In the genomic region with DNA sequence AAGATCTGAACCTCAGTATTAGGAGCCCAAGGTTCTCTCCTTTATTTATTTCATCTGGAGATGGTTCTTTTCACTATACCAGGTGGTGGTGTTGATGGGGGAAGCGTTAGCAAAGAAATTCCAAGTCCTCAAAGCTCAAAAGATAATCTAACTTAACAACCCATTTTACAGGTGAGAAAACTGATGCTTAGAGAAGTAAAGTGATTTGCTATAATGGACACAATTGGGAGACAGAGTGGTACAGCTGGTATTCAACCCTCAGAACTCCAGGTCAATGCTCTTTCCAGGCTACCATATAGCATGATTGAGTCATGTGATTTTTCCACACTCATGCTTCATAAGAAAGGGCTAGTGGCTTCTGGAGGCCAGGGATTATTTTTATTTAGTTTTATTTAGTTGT, we compare ENCODE assay signal across 35 cellular contexts. TPM values are rescaled to one million over a fixed set of nuclear protein-coding genes. Genes with fewer than 3 reads are reported as not detected.
"Had no signal": no experiment of that assay in that cellular context is flagged by ENCODE, and none has a peak within 500 bp of the region (broad histone marks: within the 10 kb centered on the region; RNA-seq: fewer than 3 reads in every experiment).

No MANE protein-coding gene starts in this region.

- H3K4me1 ChIP-seq: adrenal gland, body of pancreas, esophagus muscularis mucosa, gastrocnemius medialis had no signal

- H3K36me3 Mint-ChIP-seq: activated CD4-positive, alpha-beta memory T cell treated with anti-CD3 and anti-CD28 coated beads for 36 hours; activated CD8-positive, alpha-beta memory T cell treated with anti-CD3 and anti-CD28 coated beads, Interleukin-2, amount 10 ng/mL, durations not matched to agents 7 days and 5 days; activated naive CD4-positive, alpha-beta T cell treated with anti-CD3 and anti-CD28 coated beads, Interleukin-2, amount 50 U/mL, for 24 hours; activated naive CD8-positive, alpha-beta T cell treated with anti-CD3 and anti-CD28 coated beads for 36 hours had no signal

- H3K9me3 ChIP-seq: adrenal gland, body of pancreas, esophagus muscularis mucosa, gastrocnemius medialis had no signal

- DNase-seq: activated CD4-positive, alpha-beta memory T cell treated with anti-CD3 and anti-CD28 coated beads for 36 hours; activated CD4-positive, alpha-beta T cell treated with anti-CD3 and anti-CD28 coated beads for 36 hours; activated CD4-positive, alpha-beta T cell treated with anti-CD3 and anti-CD28 coated beads, Interleukin-2, amount 10 ng/mL, durations not matched to agents 24 days and 14 days; activated CD4-positive, CD25-positive, alpha-beta regulatory T cell; activated CD4-positive, CD25-positive, alpha-beta regulatory T cell treated with anti-CD3 and anti-CD28 coated beads, Interleukin-2, amount 50 U/mL, for 72 hours; activated CD8-positive, alpha-beta memory T cell treated with anti-CD3 and anti-CD28 coated beads, Interleukin-2, amount 10 ng/mL, durations not matched to agents 7 days and 5 days; activated CD8-positive, alpha-beta memory T cell treated with anti-CD3 and anti-CD28 coated beads, Interleukin-2, amount 50 U/mL, for 4 hours; activated CD8-positive, alpha-beta T cell treated with anti-CD3 and anti-CD28 coated beads, Interleukin-2, amount 10 ng/mL, durations not matched to agents 7 days and 5 days; activated effector memory CD4-positive, alpha-beta T cell treated with anti-CD3 and anti-CD28 coated beads, Interleukin-2, amount 50 U/mL, for 16 hours; activated naive CD4-positive, alpha-beta T cell treated with anti-CD3 and anti-CD28 coated beads for 36 hours; activated naive CD8-positive, alpha-beta T cell treated with anti-CD3 and anti-CD28 coated beads for 36 hours; activated naive CD8-positive, alpha-beta T cell treated with anti-CD3 and anti-CD28 coated beads, Interleukin-2, amount 50 U/mL, for 24 hours; activated T-cell treated with anti-CD3 and anti-CD28 coated beads, Interleukin-2, amount 50 U/mL, for 1 hour; activated T-cell treated with anti-CD3 and anti-CD28 coated beads, Interleukin-2, amount 50 U/mL, for 48 hours; adrenal gland; amygdala; aorta; body of pancreas; caudate nucleus; cortex of kidney; dermis blood vessel endothelial cell; effector CD4-positive, alpha-beta T cell; effector memory CD8-positive, alpha-beta T cell; erythroblast; gastrocnemius medialis; glutamatergic neuron had no signal

- H3K4me3 Mint-ChIP-seq: activated CD4-positive, alpha-beta memory T cell treated with anti-CD3 and anti-CD28 coated beads for 36 hours; activated CD4-positive, alpha-beta T cell treated with anti-CD3 and anti-CD28 coated beads for 36 hours; activated CD4-positive, alpha-beta T cell treated with anti-CD3 and anti-CD28 coated beads, Interleukin-2, amount 10 ng/mL, durations not matched to agents 24 days and 14 days; activated CD8-positive, alpha-beta memory T cell treated with anti-CD3 and anti-CD28 coated beads, Interleukin-2, amount 10 ng/mL, durations not matched to agents 7 days and 5 days; activated CD8-positive, alpha-beta T cell treated with anti-CD3 and anti-CD28 coated beads, Interleukin-2, amount 10 ng/mL, durations not matched to agents 7 days and 5 days; activated naive CD4-positive, alpha-beta T cell treated with anti-CD3 and anti-CD28 coated beads for 36 hours; activated naive CD4-positive, alpha-beta T cell treated with anti-CD3 and anti-CD28 coated beads, Interleukin-2, amount 50 U/mL, for 24 hours; activated naive CD8-positive, alpha-beta T cell treated with anti-CD3 and anti-CD28 coated beads for 36 hours; activated naive CD8-positive, alpha-beta T cell treated with anti-CD3 and anti-CD28 coated beads, Interleukin-2, amount 50 U/mL, for 24 hours; activated T-helper 1 cell treated with anti-CD3 and anti-CD28 coated beads, Interleukin-12 subunit alpha, Interleukin-12 subunit beta, Interleukin-2, Interleukin-4 antibody, amounts not matched to agents 30 ng/mL and 10 ng/mL and 1 ng/mL, durations not matched to agents 14 hours and 24 hours and 36 hours; effector memory CD8-positive, alpha-beta T cell had no signal

- H3K27me3 ChIP-seq: adrenal gland, body of pancreas, foreskin keratinocyte, gastrocnemius medialis had no signal

- H3K4me1 Mint-ChIP-seq: activated naive CD4-positive, alpha-beta T cell treated with anti-CD3 and anti-CD28 coated beads, Interleukin-2, amount 50 U/mL, for 24 hours had no signal

- H3K4me3 ChIP-seq: adrenal gland, body of pancreas, esophagus muscularis mucosa, gastrocnemius medialis had no signal

- FAIRE-seq: colon had no signal

- H3K9me3 Mint-ChIP-seq: activated CD4-positive, alpha-beta memory T cell treated with anti-CD3 and anti-CD28 coated beads for 36 hours; activated CD4-positive, alpha-beta T cell treated with anti-CD3 and anti-CD28 coated beads, Interleukin-2, amount 10 ng/mL, durations not matched to agents 24 days and 14 days; activated naive CD4-positive, alpha-beta T cell treated with anti-CD3 and anti-CD28 coated beads for 36 hours; activated naive CD4-positive, alpha-beta T cell treated with anti-CD3 and anti-CD28 coated beads, Interleukin-2, amount 50 U/mL, for 24 hours; activated naive CD8-positive, alpha-beta T cell treated with anti-CD3 and anti-CD28 coated beads for 36 hours; activated naive CD8-positive, alpha-beta T cell treated with anti-CD3 and anti-CD28 coated beads, Interleukin-2, amount 50 U/mL, for 24 hours; activated T-helper 1 cell treated with anti-CD3 and anti-CD28 coated beads, Interleukin-12 subunit alpha, Interleukin-12 subunit beta, Interleukin-2, Interleukin-4 antibody, amounts not matched to agents 30 ng/mL and 10 ng/mL and 1 ng/mL, durations not matched to agents 14 hours and 24 hours and 36 hours; activated T-helper 2 cell treated with anti-CD3 and anti-CD28 coated beads, Interferon-gamma antibody, Interleukin-2, Interleukin-4, amounts not matched to agents 10 μg/mL and 5 μg/mL and 100 μg/mL, durations not matched to agents 14 hours and 24 hours and 36 hours; effector memory CD8-positive, alpha-beta T cell had no signal

- H3K27ac Mint-ChIP-seq: activated CD4-positive, alpha-beta memory T cell treated with anti-CD3 and anti-CD28 coated beads for 36 hours; activated CD4-positive, alpha-beta T cell treated with anti-CD3 and anti-CD28 coated beads for 36 hours; activated CD4-positive, alpha-beta T cell treated with anti-CD3 and anti-CD28 coated beads, Interleukin-2, amount 10 ng/mL, durations not matched to agents 24 days and 14 days; activated CD8-positive, alpha-beta memory T cell treated with anti-CD3 and anti-CD28 coated beads, Interleukin-2, amount 10 ng/mL, durations not matched to agents 7 days and 5 days; activated CD8-positive, alpha-beta T cell treated with anti-CD3 and anti-CD28 coated beads, Interleukin-2, amount 10 ng/mL, durations not matched to agents 7 days and 5 days; activated naive CD4-positive, alpha-beta T cell treated with anti-CD3 and anti-CD28 coated beads for 36 hours; activated naive CD4-positive, alpha-beta T cell treated with anti-CD3 and anti-CD28 coated beads, Interleukin-2, amount 50 U/mL, for 24 hours; activated naive CD8-positive, alpha-beta T cell treated with anti-CD3 and anti-CD28 coated beads for 36 hours; activated naive CD8-positive, alpha-beta T cell treated with anti-CD3 and anti-CD28 coated beads, Interleukin-2, amount 50 U/mL, for 24 hours; activated T-helper 1 cell treated with anti-CD3 and anti-CD28 coated beads, Interleukin-12 subunit alpha, Interleukin-12 subunit beta, Interleukin-2, Interleukin-4 antibody, amounts not matched to agents 30 ng/mL and 10 ng/mL and 1 ng/mL, durations not matched to agents 14 hours and 24 hours and 36 hours; activated T-helper 2 cell treated with anti-CD3 and anti-CD28 coated beads, Interferon-gamma antibody, Interleukin-2, Interleukin-4, amounts not matched to agents 10 μg/mL and 5 μg/mL and 100 μg/mL, durations not matched to agents 14 hours and 24 hours and 36 hours; effector memory CD8-positive, alpha-beta T cell had no signal

- H3K27ac ChIP-seq: adrenal gland, body of pancreas, esophagus muscularis mucosa, foreskin keratinocyte, gastrocnemius medialis had no signal

- H3K36me3 ChIP-seq: adrenal gland, esophagus muscularis mucosa, gastrocnemius medialis had no signal

- ATAC-seq: activated CD8-positive, alpha-beta memory T cell treated with anti-CD3 and anti-CD28 coated beads, Interleukin-2, amount 10 ng/mL, durations not matched to agents 7 days and 5 days; activated CD8-positive, alpha-beta T cell treated with anti-CD3 and anti-CD28 coated beads, Interleukin-2, amount 10 ng/mL, durations not matched to agents 7 days and 5 days; body of pancreas; gastrocnemius medialis had no signal

RNA-seq across cellular contexts. Expression of a gene that starts 25.0 kb away (rescaled TPM):
- total RNA-seq: activated CD4-positive, alpha-beta memory T cell treated with anti-CD3 and anti-CD28 coated beads for 36 hours; activated CD4-positive, alpha-beta T cell treated with anti-CD3 and anti-CD28 coated beads for 36 hours; activated CD4-positive, alpha-beta T cell treated with anti-CD3 and anti-CD28 coated beads, Interleukin-2, amount 10 ng/mL, durations not matched to agents 24 days and 14 days; activated CD8-positive, alpha-beta memory T cell treated with anti-CD3 and anti-CD28 coated beads for 36 hours; activated CD8-positive, alpha-beta memory T cell treated with anti-CD3 and anti-CD28 coated beads, Interleukin-2, amount 10 ng/mL, durations not matched to agents 7 days and 5 days; activated CD8-positive, alpha-beta T cell treated with anti-CD3 and anti-CD28 coated beads, Interleukin-2, amount 10 ng/mL, durations not matched to agents 7 days and 5 days; activated naive CD4-positive, alpha-beta T cell treated with anti-CD3 and anti-CD28 coated beads for 36 hours; activated naive CD8-positive, alpha-beta T cell treated with anti-CD3 and anti-CD28 coated beads for 36 hours; activated T-helper 1 cell treated with anti-CD3 and anti-CD28 coated beads, Interleukin-12 subunit alpha, Interleukin-12 subunit beta, Interleukin-2, Interleukin-4 antibody, amounts not matched to agents 30 ng/mL and 10 ng/mL and 1 ng/mL, durations not matched to agents 14 hours and 24 hours and 36 hours; activated T-helper 2 cell treated with anti-CD3 and anti-CD28 coated beads, Interferon-gamma antibody, Interleukin-2, Interleukin-4, amounts not matched to agents 10 μg/mL and 5 μg/mL and 100 μg/mL, durations not matched to agents 14 hours and 24 hours and 36 hours; adrenal gland; aorta; body of pancreas; chondrocyte; dermis blood vessel endothelial cell; esophagus muscularis mucosa; foreskin keratinocyte; gastrocnemius medialis; T-helper 1 cell treated with Interleukin-12 subunit alpha and Interleukin-12 subunit beta and Interleukin-4 antibody, amounts not matched to agents 30 ng/mL and 1 ng/mL, for 36 hours had no signal
- polyA plus RNA-seq: adrenal gland, aorta, foreskin keratinocyte had no signal

RNA-seq across cellular contexts. Expression of a gene that starts 44.4 kb away (rescaled TPM):
- total RNA-seq: activated CD4-positive, alpha-beta memory T cell treated with anti-CD3 and anti-CD28 coated beads for 36 hours; activated CD4-positive, alpha-beta T cell treated with anti-CD3 and anti-CD28 coated beads for 36 hours; activated CD4-positive, alpha-beta T cell treated with anti-CD3 and anti-CD28 coated beads, Interleukin-2, amount 10 ng/mL, durations not matched to agents 24 days and 14 days; activated CD8-positive, alpha-beta memory T cell treated with anti-CD3 and anti-CD28 coated beads for 36 hours; activated CD8-positive, alpha-beta memory T cell treated with anti-CD3 and anti-CD28 coated beads, Interleukin-2, amount 10 ng/mL, durations not matched to agents 7 days and 5 days; activated CD8-positive, alpha-beta T cell treated with anti-CD3 and anti-CD28 coated beads, Interleukin-2, amount 10 ng/mL, durations not matched to agents 7 days and 5 days; activated naive CD4-positive, alpha-beta T cell treated with anti-CD3 and anti-CD28 coated beads for 36 hours; activated naive CD8-positive, alpha-beta T cell treated with anti-CD3 and anti-CD28 coated beads for 36 hours; activated T-helper 1 cell treated with anti-CD3 and anti-CD28 coated beads, Interleukin-12 subunit alpha, Interleukin-12 subunit beta, Interleukin-2, Interleukin-4 antibody, amounts not matched to agents 30 ng/mL and 10 ng/mL and 1 ng/mL, durations not matched to agents 14 hours and 24 hours and 36 hours; activated T-helper 2 cell treated with anti-CD3 and anti-CD28 coated beads, Interferon-gamma antibody, Interleukin-2, Interleukin-4, amounts not matched to agents 10 μg/mL and 5 μg/mL and 100 μg/mL, durations not matched to agents 14 hours and 24 hours and 36 hours; aorta; chondrocyte; dermis blood vessel endothelial cell; foreskin keratinocyte; T-helper 1 cell treated with Interleukin-12 subunit alpha and Interleukin-12 subunit beta and Interleukin-4 antibody, amounts not matched to agents 30 ng/mL and 1 ng/mL, for 36 hours had no signal
- polyA plus RNA-seq: foreskin keratinocyte had no signal
